In the genomic region with DNA sequence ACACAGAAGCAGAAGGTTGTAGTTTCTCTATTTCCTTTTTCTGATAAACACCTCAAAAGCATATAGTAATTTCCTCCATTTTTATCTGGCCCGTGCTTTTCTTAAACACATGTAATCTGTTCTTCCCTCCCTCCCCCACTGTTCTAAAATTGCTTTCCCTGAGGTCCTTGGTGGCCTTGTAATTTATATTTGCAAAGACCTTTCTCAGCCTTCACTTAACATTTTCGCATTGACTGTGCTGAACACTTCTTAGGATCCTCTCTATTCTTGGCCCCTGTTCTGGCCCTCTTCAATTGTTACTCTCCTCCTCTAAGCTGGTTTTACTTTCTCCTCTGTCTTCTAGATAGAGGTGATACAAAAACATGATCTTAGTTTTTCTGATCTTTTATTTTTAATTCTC, we compare ENCODE assay signal across 15 cellular contexts. TPM values are rescaled to one million over a fixed set of nuclear protein-coding genes. Genes with fewer than 3 reads are reported as not detected.
"Had no signal": no experiment of that assay in that cellular context is flagged by ENCODE, and none has a peak within 500 bp of the region (broad histone marks: within the 10 kb centered on the region; RNA-seq: fewer than 3 reads in every experiment).

No MANE protein-coding gene starts in this region.

- H3K4me1 ChIP-seq: pancreas, transverse colon had no signal

- H3K4me3 ChIP-seq: pancreas, transverse colon had no signal

- ATAC-seq: pancreas had no signal

- H3K36me3 ChIP-seq: pancreas, transverse colon had no signal

- H3K27me3 ChIP-seq: pancreas, transverse colon had no signal

- H3K27me3 Mint-ChIP-seq: brain had no signal

- H3K4me1 Mint-ChIP-seq: central memory CD8-positive, alpha-beta T cell had no signal

- H3K27ac Mint-ChIP-seq: activated CD4-positive, alpha-beta memory T cell treated with anti-CD3 and anti-CD28 coated beads for 36 hours; activated naive CD8-positive, alpha-beta T cell; brain had no signal

- H3K27ac ChIP-seq: pancreas, transverse colon had no signal

- H3K9me3 ChIP-seq: pancreas, transverse colon had no signal

- H3K36me3 Mint-ChIP-seq: activated naive CD8-positive, alpha-beta T cell; naive B cell had no signal

- DNase-seq: activated CD4-positive, alpha-beta memory T cell treated with anti-CD3 and anti-CD28 coated beads for 36 hours; activated gamma-delta T cell; activated T-cell treated with anti-CD3 and anti-CD28 coated beads, Interleukin-2, amount 50 U/mL, for 48 hours; amygdala; cortex of kidney; effector memory CD4-positive, alpha-beta T cell; hippocampal formation; midbrain; naive B cell; pancreas; retina; transverse colon had no signal

- H3K4me3 Mint-ChIP-seq: activated CD4-positive, alpha-beta memory T cell treated with anti-CD3 and anti-CD28 coated beads for 36 hours; activated naive CD8-positive, alpha-beta T cell; brain; central memory CD8-positive, alpha-beta T cell had no signal

- H3K9me3 Mint-ChIP-seq: activated CD4-positive, alpha-beta memory T cell treated with anti-CD3 and anti-CD28 coated beads for 36 hours; central memory CD8-positive, alpha-beta T cell had no signal

RNA-seq across cellular contexts. Expression of gene GAP43, which starts 28.3 kb away (rescaled TPM):
- total RNA-seq: activated CD4-positive, alpha-beta memory T cell treated with anti-CD3 and anti-CD28 coated beads for 36 hours had no signal
